ENCODE assay signal across 7 cellular contexts in the genomic region with DNA sequence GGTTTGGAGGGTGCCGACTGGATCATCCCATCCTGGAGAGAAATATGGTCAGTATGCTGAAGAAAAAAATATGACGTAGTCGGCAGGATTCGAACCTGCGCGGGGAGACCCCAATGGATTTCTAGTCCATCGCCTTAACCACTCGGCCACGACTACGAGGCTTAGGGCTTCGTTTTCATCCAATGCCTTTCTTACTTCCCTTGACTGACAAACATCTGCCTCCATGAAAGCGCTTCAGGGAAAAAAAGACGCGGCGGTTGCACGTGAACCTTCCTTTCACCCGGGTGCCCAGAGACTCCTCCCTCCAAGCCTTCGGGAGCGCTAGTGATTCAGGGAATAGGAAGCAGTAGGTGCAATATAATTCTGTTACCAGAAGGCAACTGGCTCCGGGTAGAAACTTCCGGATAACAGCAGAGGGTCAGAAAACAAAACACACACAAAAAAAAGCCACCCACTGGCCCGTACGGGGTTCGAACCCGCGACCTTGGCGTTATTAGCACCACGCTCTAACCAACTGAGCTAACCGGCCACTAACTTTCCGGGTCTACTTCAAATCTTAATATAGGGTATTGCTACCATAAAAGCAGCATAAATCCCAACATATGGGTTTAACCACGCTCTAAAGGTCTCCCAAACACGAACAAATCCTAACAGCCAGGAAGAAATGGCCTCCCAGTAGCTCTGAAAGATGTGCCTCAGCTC. TPM values are rescaled to one million over a fixed set of nuclear protein-coding genes. Genes with fewer than 3 reads are reported as not detected.
DNase-seq lines count a peak whose midpoint lies in the region; ATAC-seq and TF ChIP-seq lines count a peak whose summit lies in the region.

No MANE protein-coding gene starts in this region.

- H2BK120ac ChIP-seq in neuronal stem cell (ENCODE audit: low read depth, low read length): no peak overlapping the region

- H3K18ac ChIP-seq in neuronal stem cell (ENCODE audit: low read length): no peak overlapping the region

- no peak overlapping the region for H4K91ac ChIP-seq in neuronal stem cell (ENCODE audit: low read depth, low read length, poor library complexity)

- no peak overlapping the region for H2AK5ac ChIP-seq in neuronal stem cell (ENCODE audit: low read depth, low read length)

- no peaks in the 10 kb centered on the region for H3K27me3 ChIP-seq in neuronal stem cell (ENCODE audit: control insufficient read depth in 3 of 3, insufficient read depth in 3 of 3, low read depth in 1 of 3, low read length in 3 of 3)

- H3K4me3 ChIP-seq in neuronal stem cell (ENCODE audit: low read length in 2 of 2): peak overlapping the region; percentile 47 to 83
- peak overlapping the region; percentile 12 for H3K4me3 ChIP-seq in urinary bladder (ENCODE audit: low read depth, low read length)

- peak overlapping the region; percentile 53 for H3K4me2 ChIP-seq in neuronal stem cell (ENCODE audit: insufficient read depth, low read length, poor library complexity, severe bottlenecking)

- no peaks in the 10 kb centered on the region for H3K9me3 ChIP-seq in neuronal stem cell (replicated peaks in 1 of 2; ENCODE audit: control insufficient read depth in 2 of 2, insufficient read depth in 1 of 2, low read depth in 1 of 2, low read length in 2 of 2)

- H3K27ac ChIP-seq in neuronal stem cell (replicated peaks; ENCODE audit: low read length) (peak overlapping the region; percentile 74), urinary bladder (ENCODE audit: low read depth) (no peak overlapping the region)

- no peak overlapping the region for H3K4ac ChIP-seq in neuronal stem cell (ENCODE audit: low read length)

- DNase-seq in NCI-H526 treated with DMSO at 0.1 percent for 48 hours (lab: John Stamatoyannopoulos, UW) (peak; percentile 46), glomerular endothelial cell (ENCODE audit: extremely low read depth, low read depth, low spot score) (peak; percentile 87), neuronal stem cell (ENCODE audit: low spot score) (peak; percentile 95)
- DNase-seq in activated naive CD4-positive, alpha-beta T cell treated with anti-CD3 and anti-CD28 coated beads, Interleukin-2, amount 50 U/mL, for 16 hours: peak; percentile 33

- H3K4me1 ChIP-seq in neuronal stem cell (ENCODE audit: control insufficient read depth in 2 of 2, insufficient read depth in 1 of 2, low read depth in 1 of 2, low read length in 2 of 2) (peaks cover 8% of the 10 kb centered on the region in 2 donors), urinary bladder (ENCODE audit: insufficient read depth) (no peaks in the 10 kb centered on the region)

- H3K36me3 ChIP-seq in neuronal stem cell (replicated peaks in 1 of 2; ENCODE audit: control insufficient read depth in 2 of 2, insufficient read depth in 2 of 2, low read length in 2 of 2): peaks cover 25 to 46% of the 10 kb centered on the region in 2 donors
- H3K36me3 ChIP-seq in urinary bladder (ENCODE audit: insufficient read depth): peaks cover 2% of the 10 kb centered on the region

- no peaks in the 10 kb centered on the region for H3K79me1 ChIP-seq in neuronal stem cell (ENCODE audit: low read depth, low read length)

- no peak overlapping the region for H2BK15ac ChIP-seq in neuronal stem cell (ENCODE audit: low read length)

- H4K8ac ChIP-seq in neuronal stem cell (ENCODE audit: low read depth, low read length): no peak overlapping the region

- WGBS in neuronal stem cell (ENCODE audit: extremely low coverage in 2 of 2, insufficient read length in 2 of 2, insufficient replicate concordance in 1 of 2), 2 donors: no CpG with 5 or more reads among the region's 32 CpGs
- WGBS in urinary bladder: 8% methylated on average over 32 of the region's 32 CpGs

- no peak overlapping the region for H2BK12ac ChIP-seq in neuronal stem cell (ENCODE audit: low read length)

- H3K23ac ChIP-seq in neuronal stem cell (ENCODE audit: low read depth, low read length, poor library complexity): no peak overlapping the region

- peak overlapping the region; percentile 62 for H2AFZ ChIP-seq in neuronal stem cell (ENCODE audit: low read length)

- H3K14ac ChIP-seq in neuronal stem cell (ENCODE audit: low read length): no peak overlapping the region

- no peak overlapping the region for H2BK5ac ChIP-seq in neuronal stem cell (ENCODE audit: low read length)

- ATAC-seq in GM18505 (IDR thresholded peaks at IDR 0.05; ENCODE audit: unreplicated experiment) (no peak), GM18517 (IDR thresholded peaks at IDR 0.05; ENCODE audit: unreplicated experiment) (no peak)

- H3K9ac ChIP-seq in neuronal stem cell (ENCODE audit: low read depth, low read length, poor library complexity): no peak overlapping the region

- peak; percentile 65 for TF ChIP-seq POLR2A in GM18505 (IDR thresholded peaks at IDR 0.05; ENCODE audit: borderline replicate concordance, extremely low read depth, insufficient read depth, insufficient read length)

RNA-seq across cellular contexts. Expression of a gene that starts 16.3 kb away (rescaled TPM):
- total RNA-seq in glomerular endothelial cell (9.3 and 24.8 TPM in 2 replicates), urinary bladder (9.3 TPM)
- 213 TPM for polyA plus RNA-seq in neuronal stem cell (2013, experiment 1 of 2)
- polyA plus RNA-seq in neuronal stem cell (2013, experiment 2 of 2): 209 TPM
- 0.66 TPM for polyA plus RNA-seq in urinary bladder

RNA-seq across cellular contexts. Expression of a gene that starts 21.2 kb away (rescaled TPM):
- total RNA-seq in glomerular endothelial cell: 10.5 and 23.4 TPM in 2 replicates
- 11.1 TPM for polyA plus RNA-seq in neuronal stem cell (2013, experiment 1 of 2)
- polyA plus RNA-seq in neuronal stem cell (2013, experiment 2 of 2): 12.0 TPM
- 7.9 TPM for total RNA-seq in urinary bladder
- 16.1 TPM for polyA plus RNA-seq in urinary bladder

RNA-seq across cellular contexts. Expression of a gene that starts 22.4 kb away (rescaled TPM):
- total RNA-seq in glomerular endothelial cell (18.7 and 34.3 TPM in 2 replicates), urinary bladder (13.6 TPM)
- polyA plus RNA-seq in neuronal stem cell (2013, experiment 1 of 2): 19.9 TPM
- polyA plus RNA-seq in neuronal stem cell (2013, experiment 2 of 2): 17.2 TPM
- 13.1 TPM for polyA plus RNA-seq in urinary bladder

RNA-seq across cellular contexts. Expression of a gene that starts 36.7 kb away (rescaled TPM):
- total RNA-seq in glomerular endothelial cell (12.4 and 14.3 TPM in 2 replicates), urinary bladder (3.6 TPM)
- polyA plus RNA-seq in neuronal stem cell (2013, experiment 1 of 2): 1.8 TPM
- polyA plus RNA-seq in neuronal stem cell (2013, experiment 2 of 2): 1.7 TPM
- polyA plus RNA-seq in urinary bladder: 14.9 TPM

RNA-seq across cellular contexts. Expression of a gene that starts 50.5 kb away (rescaled TPM):
- total RNA-seq in glomerular endothelial cell (24.9 and 25.5 TPM in 2 replicates), urinary bladder (40.4 TPM)
- 14.8 TPM for polyA plus RNA-seq in neuronal stem cell (2013, experiment 1 of 2)
- 15.2 TPM for polyA plus RNA-seq in neuronal stem cell (2013, experiment 2 of 2)
- polyA plus RNA-seq in urinary bladder: 21.6 TPM

Comparison
In these comparisons a context has a peak if more than half of its experiments do, and no peak if none do; other contexts are left out.
1. DNase-seq: peak in every context shown above with its lines; median percentile 95 in neuronal stem cell; 87 in glomerular endothelial cell; 46 in NCI-H526 treated with DMSO at 0.1 percent for 48 hours; 33 in activated naive CD4-positive, alpha-beta T cell treated with anti-CD3 and anti-CD28 coated beads, Interleukin-2, amount 50 U/mL, for 16 hours.